ENCODE assay signal across 33 cellular contexts in genomic region chr14:101255765-101256125, GRCh38.
"Had no signal": no experiment of that assay in that cellular context is flagged by ENCODE, and none has a peak within 500 bp of the region (broad histone marks: within the 10 kb centered on the region; RNA-seq: fewer than 3 reads in every experiment).

No MANE protein-coding gene starts in this region.

- H3K36me3 ChIP-seq: adrenal gland, breast epithelium, Peyer's patch, SJSA1, WERI-Rb-1 had no signal

- H3K4me1 ChIP-seq: adrenal gland, body of pancreas, breast epithelium, Peyer's patch, SJSA1 had no signal

- H3K4me3 ChIP-seq: adrenal gland, body of pancreas, Peyer's patch, SJSA1 had no signal

- H3K4me3 Mint-ChIP-seq: activated CD8-positive, alpha-beta T cell treated with anti-CD3 and anti-CD28 coated beads, Interleukin-2, amount 10 ng/mL, durations not matched to agents 7 days and 5 days; activated naive CD8-positive, alpha-beta T cell treated with anti-CD3 and anti-CD28 coated beads, Interleukin-2, amount 10 ng/mL, durations not matched to agents 7 days and 5 days; activated T-cell treated with anti-CD3 and anti-CD28 coated beads, Interleukin-2, amount 50 U/mL, for 72 hours; activated T-helper 17 cell treated with anti-CD3 and anti-CD28 coated beads, Interleukin-2, amount 50 U/mL, for 72 hours had no signal

- H3K4me1 Mint-ChIP-seq: activated T-helper 17 cell treated with anti-CD3 and anti-CD28 coated beads, Interleukin-2, amount 50 U/mL, for 72 hours had no signal

- H3K9me3 ChIP-seq: adrenal gland, body of pancreas, breast epithelium, Peyer's patch, SJSA1 had no signal

- H3K27me3 ChIP-seq: adrenal gland, body of pancreas, Peyer's patch, SJSA1 had no signal

- ATAC-seq: activated CD8-positive, alpha-beta T cell treated with anti-CD3 and anti-CD28 coated beads, Interleukin-2, amount 10 ng/mL, durations not matched to agents 7 days and 5 days; activated T-cell treated with anti-CD3 and anti-CD28 coated beads, Interleukin-2, amount 50 U/mL, for 72 hours; activated T-helper 17 cell treated with anti-CD3 and anti-CD28 coated beads, Interleukin-2, amount 50 U/mL, for 72 hours; body of pancreas; PC-3 had no signal

- H3K27ac ChIP-seq: adrenal gland, body of pancreas, breast epithelium, Peyer's patch, SJSA1, WERI-Rb-1 had no signal

- H3K27ac Mint-ChIP-seq: activated CD8-positive, alpha-beta T cell treated with anti-CD3 and anti-CD28 coated beads, Interleukin-2, amount 10 ng/mL, durations not matched to agents 7 days and 5 days; activated naive CD8-positive, alpha-beta T cell treated with anti-CD3 and anti-CD28 coated beads, Interleukin-2, amount 10 ng/mL, durations not matched to agents 7 days and 5 days; activated T-cell treated with anti-CD3 and anti-CD28 coated beads, Interleukin-2, amount 50 U/mL, for 72 hours; activated T-helper 17 cell treated with anti-CD3 and anti-CD28 coated beads, Interleukin-2, amount 50 U/mL, for 72 hours had no signal

- DNase-seq: activated CD4-positive, alpha-beta T cell treated with anti-CD3 and anti-CD28 coated beads for 1 hour; activated CD4-positive, alpha-beta T cell treated with anti-CD3 and anti-CD28 coated beads for 48 hours; activated CD4-positive, alpha-beta T cell treated with anti-CD3 and anti-CD28 coated beads, Interleukin-2, amount 50 U/mL, for 48 hours; activated CD4-positive, CD25-positive, alpha-beta regulatory T cell; activated CD8-positive, alpha-beta memory T cell treated with anti-CD3 and anti-CD28 coated beads, Interleukin-2, amount 50 U/mL, for 4 hours; activated CD8-positive, alpha-beta T cell treated with anti-CD3 and anti-CD28 coated beads, Interleukin-2, amount 10 ng/mL, durations not matched to agents 7 days and 5 days; activated effector memory CD4-positive, alpha-beta T cell treated with anti-CD3 and anti-CD28 coated beads, Interleukin-2, amount 50 U/mL, for 16 hours; activated naive CD4-positive, alpha-beta T cell; activated naive CD4-positive, alpha-beta T cell treated with anti-CD3 and anti-CD28 coated beads, Interleukin-2, amount 50 U/mL, for 16 hours; activated naive CD8-positive, alpha-beta T cell treated with anti-CD3 and anti-CD28 coated beads, Interleukin-2, amount 10 ng/mL, durations not matched to agents 7 days and 5 days; activated T-cell treated with anti-CD3 and anti-CD28 coated beads, Interleukin-2, amount 50 U/mL, for 72 hours; adrenal gland; body of pancreas; Karpas-422; KBM-7; NCI-H1105; NCI-H1417 treated with DMSO at 0.1 percent for 48 hours; NCI-H187 treated with DMSO at 0.1 percent for 48 hours; NCI-H2081; NCI-H345; NCI-H524 treated with DMSO at 0.1 percent for 48 hours; PC-3; RPMI8226; SHP77 treated with DMSO at 0.1 percent for 48 hours; SW 1271; T-helper 1 cell; T-helper 2 cell; T-helper 9 cell; WERI-Rb-1 had no signal

- H3K9me3 Mint-ChIP-seq: activated naive CD8-positive, alpha-beta T cell treated with anti-CD3 and anti-CD28 coated beads, Interleukin-2, amount 10 ng/mL, durations not matched to agents 7 days and 5 days; activated T-cell treated with anti-CD3 and anti-CD28 coated beads, Interleukin-2, amount 50 U/mL, for 72 hours; activated T-helper 17 cell treated with anti-CD3 and anti-CD28 coated beads, Interleukin-2, amount 50 U/mL, for 72 hours had no signal

- H3K36me3 Mint-ChIP-seq: activated naive CD8-positive, alpha-beta T cell treated with anti-CD3 and anti-CD28 coated beads, Interleukin-2, amount 10 ng/mL, durations not matched to agents 7 days and 5 days had no signal
